Comparison of ENCODE assay signal across 26 cellular contexts in the genomic region with DNA sequence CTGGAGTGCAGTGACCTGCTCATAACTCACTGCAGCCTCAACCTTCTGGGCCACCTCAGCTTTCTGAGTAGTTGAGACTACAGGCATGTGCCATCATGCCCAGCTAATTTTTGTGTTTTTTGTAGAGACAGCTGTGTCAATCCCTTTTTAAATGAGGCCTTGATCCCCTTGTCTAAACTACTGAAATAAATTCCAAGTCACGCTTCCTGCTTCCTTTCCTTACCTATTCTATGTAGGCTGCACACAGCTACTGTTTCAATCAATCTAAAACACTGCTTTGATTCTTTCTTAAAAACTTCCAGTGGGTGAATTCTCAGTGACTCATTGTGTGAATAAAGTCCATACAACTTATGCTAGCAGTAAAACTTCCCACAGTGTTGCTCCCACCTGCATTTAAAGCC. TPM values are rescaled to one million over a fixed set of nuclear protein-coding genes. Genes with fewer than 3 reads are reported as not detected.
DNase-seq lines count a peak whose midpoint lies in the region; TF ChIP-seq lines count a peak whose summit lies in the region.
"Had no signal": no experiment of that assay in that cellular context is flagged by ENCODE, and none has a peak within 500 bp of the region (broad histone marks: within the 10 kb centered on the region; RNA-seq: fewer than 3 reads in every experiment).

No MANE protein-coding gene starts in this region.

- CTCF ChIA-PET in mammary epithelial cell (lab: Charles Lee; ENCODE audit: low non-redundant PET) (no interaction called here), MCF 10A (lab: Yijun Ruan, JAX) (interaction anchor here (0.7 to 1.4 kb wide), 7 partner anchors 57 to 1507 kb away, joined by 3 to 5 read pairs (median 3); no protein-coding TSS in a partner anchor)

- peaks cover 10% of the 10 kb centered on the region for H3K4me1 Mint-ChIP-seq in MCF 10A (ENCODE audit: insufficient read depth, unreplicated experiment)

- no peak overlapping the region for H3K4me2 ChIP-seq in mammary epithelial cell (ENCODE audit: insufficient read depth, low read depth, low read length)
- H3K4me2 ChIP-seq: GM23338, neural progenitor cell had no signal

- no peak overlapping the region for H3K4me3 ChIP-seq in mammary epithelial cell (replicated peaks in 1 of 3; ENCODE audit: insufficient read depth in 1 of 3, low read depth in 2 of 3, low read length in 3 of 3)
- no peak overlapping the region for H3K4me3 ChIP-seq in vagina
- H3K4me3 ChIP-seq: GM23338, neural progenitor cell, prostate gland, skin epidermis, thyroid gland had no signal

- no peaks in the 10 kb centered on the region for H3K79me2 ChIP-seq in mammary epithelial cell (ENCODE audit: insufficient read depth, low read length)

- H3K36me3 ChIP-seq in mammary epithelial cell (ENCODE audit: insufficient read depth, low read length) (no peaks in the 10 kb centered on the region), vagina (no peaks in the 10 kb centered on the region)
- H3K36me3 ChIP-seq: neural progenitor cell, prostate gland, thyroid gland had no signal

- H3K9me3 ChIP-seq in mammary epithelial cell (replicated peaks; ENCODE audit: insufficient read depth, low read length), result no peaks in the 10 kb centered on the region
- no peaks in the 10 kb centered on the region for H3K9me3 ChIP-seq in vagina
- H3K9me3 ChIP-seq: prostate gland, thyroid gland had no signal

- in situ Hi-C loops in mammary epithelial cell (cut with MboI; ENCODE audit: low sequenced_read_pairs in 2 of 2), result no loop called here
- in situ Hi-C loops in KBM-7 (cut with MboI; ENCODE audit: low pct_unique_long_range_greater_than_20kb, low sequenced_read_pairs), result no loop called here

- WGBS in mammary epithelial cell (ENCODE audit: low coverage, missing lambda C conversion rate), result 60% methylated on average over 1 of the region's 1 CpG

- no peak overlapping the region for H3K27ac ChIP-seq in mammary epithelial cell (ENCODE audit: insufficient read depth, low read depth, low read length)
- H3K27ac ChIP-seq in vagina, result peak overlapping the region; percentile 42
- H3K27ac ChIP-seq: neural progenitor cell, prostate gland, skin epidermis, thyroid gland had no signal

- no peak for TF ChIP-seq POLR2A in vagina (IDR thresholded peaks at IDR 0.05)

- H3K36me3 Mint-ChIP-seq in MCF 10A (ENCODE audit: insufficient read depth, unreplicated experiment), result no peaks in the 10 kb centered on the region
- H3K36me3 Mint-ChIP-seq: neural progenitor cell had no signal

- H3K4me3 Mint-ChIP-seq in MCF 10A (ENCODE audit: unreplicated experiment), result no peak overlapping the region
- H3K4me3 Mint-ChIP-seq: activated CD8-positive, alpha-beta T cell treated with anti-CD3 and anti-CD28 coated beads for 36 hours; dendritic cell treated with granulocyte-macrophage colony-stimulating factor and Interleukin-4, amounts not matched to agents 40 ng/mL and 50 ng/mL, for 4 days; GM23338; neural progenitor cell had no signal

- no peaks in the 10 kb centered on the region for H4K20me1 ChIP-seq in mammary epithelial cell (ENCODE audit: insufficient read depth, low read length)

- TF ChIP-seq CTCF in mammary epithelial cell (conservative IDR thresholded peaks at IDR 0.05 in 1 of 2, IDR thresholded peaks at IDR 0.05 in 1 of 2; ENCODE audit: extremely low read depth in 1 of 2, insufficient read depth in 1 of 2, low read depth in 1 of 2, low read length in 2 of 2), result no peak
- TF ChIP-seq CTCF in MCF 10A (IDR thresholded peaks at IDR 0.05; ENCODE audit: unreplicated experiment), result no peak
- TF ChIP-seq CTCF in vagina (IDR thresholded peaks at IDR 0.05), result no peak

- DNase-seq in mammary epithelial cell (peak; percentile 52), MCF 10A (ENCODE audit: unreplicated experiment) (no peak), astrocyte of the hippocampus (ENCODE audit: low read depth, low spot score) (peak; percentile 14), kidney glomerular epithelial cell (lab: John Stamatoyannopoulos, UW) (peak; percentile 18), vagina (ENCODE audit: extremely low spot score in 2 of 2) (no peak), NCI-H2081 treated with DMSO at 0.1 percent for 48 hours (lab: John Stamatoyannopoulos, UW) (no peak), KBM-7 (no peak)
- DNase-seq in stimulated activated CD4-positive, alpha-beta T cell treated with anti-CD3 and anti-CD28 coated beads, Interleukin-4, amount 100 ng/mL, for 4 hours, result no peak
- DNase-seq: activated CD8-positive, alpha-beta T cell treated with anti-CD3 and anti-CD28 coated beads for 36 hours; activated effector memory CD4-positive, alpha-beta T cell treated with anti-CD3 and anti-CD28 coated beads, Interleukin-2, amount 50 U/mL, for 16 hours; activated T-cell treated with anti-CD3 and anti-CD28 coated beads for 4 hours; DMS79 treated with DMSO at 0.1 percent for 48 hours; foreskin melanocyte; KG1; MV-4-11; NCI-H1694; NCI-H82; OCI-M1; SHP77; stimulated activated naive CD4-positive, alpha-beta T cell; thyroid gland had no signal

- no TSS peak for BruUV-seq in mammary epithelial cell (replicated peaks; lab: Mats Ljungman, UMichigan)
- no TSS peak for BruUV-seq in MCF 10A (replicated peaks; lab: Mats Ljungman, UMichigan)

- H3K9ac ChIP-seq in mammary epithelial cell (ENCODE audit: insufficient read depth, low read length), result no peak overlapping the region
- H3K9ac ChIP-seq: neural progenitor cell had no signal

- POLR2A ChIA-PET in MCF 10A (lab: Yijun Ruan, JAX), result interaction anchor here (0.6 kb wide), 1 partner anchor 342 kb away, joined by 4 read pairs; no protein-coding TSS in a partner anchor

- H3K27ac Mint-ChIP-seq in MCF 10A (ENCODE audit: low read depth, unreplicated experiment), result no peak overlapping the region
- H3K27ac Mint-ChIP-seq: activated CD8-positive, alpha-beta T cell treated with anti-CD3 and anti-CD28 coated beads for 36 hours; dendritic cell treated with granulocyte-macrophage colony-stimulating factor and Interleukin-4, amounts not matched to agents 40 ng/mL and 50 ng/mL, for 4 days; GM23338; neural progenitor cell had no signal

- H2AFZ ChIP-seq in mammary epithelial cell (ENCODE audit: low read depth, low read length), result peak overlapping the region; percentile 2
- H2AFZ ChIP-seq: GM23338, neural progenitor cell had no signal

- intact Hi-C loops in mammary epithelial cell (cut with micrococcal nuclease), result loop anchor here (10.0 kb wide), 1 partner anchor 938 kb away; no protein-coding TSS in a partner anchor
- intact Hi-C loops in MCF 10A (cut with micrococcal nuclease), result loop anchor here (10.0 kb wide), 1 partner anchor 208 kb away; no protein-coding TSS in a partner anchor
- intact Hi-C loops in vagina (cut with DNase I), result loop anchor here (10.0 kb wide), 1 partner anchor 608 kb away; a partner anchor contains a TSS

- no peaks in the 10 kb centered on the region for H3K27me3 Mint-ChIP-seq in MCF 10A (ENCODE audit: insufficient read depth, unreplicated experiment)

- H3K4me1 ChIP-seq in mammary epithelial cell (ENCODE audit: insufficient read depth, low read length) (peaks cover 9% of the 10 kb centered on the region), vagina (no peaks in the 10 kb centered on the region)
- H3K4me1 ChIP-seq: neural progenitor cell, thyroid gland had no signal

- no peaks in the 10 kb centered on the region for H3K9me3 Mint-ChIP-seq in MCF 10A (ENCODE audit: unreplicated experiment)
- H3K9me3 Mint-ChIP-seq: activated CD8-positive, alpha-beta T cell treated with anti-CD3 and anti-CD28 coated beads for 36 hours; dendritic cell treated with granulocyte-macrophage colony-stimulating factor and Interleukin-4, amounts not matched to agents 40 ng/mL and 50 ng/mL, for 4 days; GM23338; neural progenitor cell had no signal

- H3K27me3 ChIP-seq in mammary epithelial cell (ENCODE audit: insufficient read depth, low read length) (no peaks in the 10 kb centered on the region), vagina (no peaks in the 10 kb centered on the region)
- H3K27me3 ChIP-seq: neural progenitor cell, thyroid gland had no signal

- dilution Hi-C loops in mammary epithelial cell (cut with HindIII; ENCODE audit: low sequenced_read_pairs), result no loop called here

RNA-seq across cellular contexts. Expression of a gene that starts 2.9 kb away (rescaled TPM):
- not detected for total RNA-seq in mammary epithelial cell
- polyA plus RNA-seq in mammary epithelial cell, result not detected
- not detected for polyA minus RNA-seq in mammary epithelial cell
- not detected in 2 replicates for total RNA-seq in MCF 10A (2022)
- total RNA-seq in vagina, result 385 TPM
- total RNA-seq: activated CD8-positive, alpha-beta T cell treated with anti-CD3 and anti-CD28 coated beads for 36 hours had no signal

Comparison
In these comparisons a context has a peak if more than half of its experiments do, and no peak if none do; other contexts are left out.
1. DNase-seq: peak in mammary epithelial cell (single experiment), astrocyte of the hippocampus (single experiment) and kidney glomerular epithelial cell (single experiment); none in MCF 10A (single experiment), vagina (0 of 2), NCI-H2081 treated with DMSO at 0.1 percent for 48 hours (single experiment), KBM-7 (single experiment) and stimulated activated CD4-positive, alpha-beta T cell treated with anti-CD3 and anti-CD28 coated beads, Interleukin-4, amount 100 ng/mL, for 4 hours (0 of 2).
2. RNA of a gene that starts 2.9 kb away (total RNA-seq): 385 TPM in vagina (single experiment); not detected in mammary epithelial cell and not detected in MCF 10A; every median in the first group is over 100 times any median in the second.